Comparison of ENCODE assay signal across 31 cellular contexts in genomic region chr19:49645592-49645991, GRCh38. TPM values are rescaled to one million over a fixed set of nuclear protein-coding genes. Genes with fewer than 3 reads are reported as not detected.
A peak's percentile ranks its signal among the peaks of the same experiment; 100 is the strongest.
DNase-seq lines count a peak whose midpoint lies in the region; ATAC-seq and TF ChIP-seq lines count a peak whose summit lies in the region.
"Had no signal": no experiment of that assay in that cellular context is flagged by ENCODE, and none has a peak within 500 bp of the region (broad histone marks: within the 10 kb centered on the region; RNA-seq: fewer than 3 reads in every experiment).

No MANE protein-coding gene starts in this region.

- H3K27ac ChIP-seq in RWPE1 (peak overlapping the region; percentile 31), endodermal cell (ENCODE audit: low read depth, low read length) (no peak overlapping the region)
- H3K27ac ChIP-seq: dorsolateral prefrontal cortex, gastrocnemius medialis, GM23248, ovary, PC-9, testis had no signal

- no peaks in the 10 kb centered on the region for H3K27me3 ChIP-seq in endodermal cell (ENCODE audit: control insufficient read depth, insufficient read depth, low read length, poor library complexity, severe bottlenecking)
- H3K27me3 ChIP-seq: dorsolateral prefrontal cortex, gastrocnemius medialis, ovary, testis had no signal

- peak overlapping the region; percentile 47 for H3K27ac Mint-ChIP-seq in activated T-cell treated with anti-CD3 and anti-CD28 coated beads, Interleukin-2, amount 50 U/mL, for 24 hours
- H3K27ac Mint-ChIP-seq in endodermal cell = peak overlapping the region; percentile 74
- peak overlapping the region; percentile 42 for H3K27ac Mint-ChIP-seq in stimulated activated memory B cell treated with anti-CD40 and anti-IgM and Interleukin-4, amounts not matched to agents 10 μg/mL and 1 μg/mL and 100 μg/mL, for 72 hours
- H3K27ac Mint-ChIP-seq: activated CD4-positive, alpha-beta T cell treated with anti-CD3 and anti-CD28 coated beads for 36 hours; nephron had no signal

- H3K36me3 ChIP-seq in endodermal cell (ENCODE audit: control insufficient read depth, insufficient read depth, low read length) = peaks cover 58% of the 10 kb centered on the region
- H3K36me3 ChIP-seq: ovary had no signal

- peaks cover 79% of the 10 kb centered on the region for H3K36me3 Mint-ChIP-seq in activated T-cell treated with anti-CD3 and anti-CD28 coated beads, Interleukin-2, amount 50 U/mL, for 24 hours (ENCODE audit: low read depth)
- peaks cover 41% of the 10 kb centered on the region for H3K36me3 Mint-ChIP-seq in endodermal cell (ENCODE audit: low read depth)
- peaks cover 28% of the 10 kb centered on the region for H3K36me3 Mint-ChIP-seq in stimulated activated memory B cell treated with anti-CD40 and anti-IgM and Interleukin-4, amounts not matched to agents 10 μg/mL and 1 μg/mL and 100 μg/mL, for 72 hours

- 97 to 98% methylated on average over 7 to 11 of the region's 11 CpGs for WGBS in endodermal cell (ENCODE audit: insufficient coverage in 1 of 2, insufficient read length in 1 of 2), 2 experiments

- H3K9me3 Mint-ChIP-seq in activated T-cell treated with anti-CD3 and anti-CD28 coated beads, Interleukin-2, amount 50 U/mL, for 24 hours = no peaks in the 10 kb centered on the region
- no peaks in the 10 kb centered on the region for H3K9me3 Mint-ChIP-seq in endodermal cell
- H3K9me3 Mint-ChIP-seq in stimulated activated memory B cell treated with anti-CD40 and anti-IgM and Interleukin-4, amounts not matched to agents 10 μg/mL and 1 μg/mL and 100 μg/mL, for 72 hours = no peaks in the 10 kb centered on the region
- H3K9me3 Mint-ChIP-seq: activated naive CD8-positive, alpha-beta T cell treated with anti-CD3 and anti-CD28 coated beads, Interleukin-2, amount 50 U/mL, for 24 hours; CD4-positive, alpha-beta memory T cell; nephron had no signal

- CTCF ChIA-PET in RWPE1 (lab: Yijun Ruan, JAX) = interaction anchor here (0.5 kb wide), 1 partner anchor 24 kb away, joined by 4 read pairs; no protein-coding TSS in a partner anchor

- no peak overlapping the region for H3K9ac ChIP-seq in endodermal cell (ENCODE audit: extremely low read depth, low read length, poor library complexity, severe bottlenecking)

- TF ChIP-seq CTCF in RWPE1 (conservative IDR thresholded peaks at IDR 0.05; ENCODE audit: low read depth) (no peak), endodermal cell (conservative IDR thresholded peaks at IDR 0.05) (no peak)

- peaks cover 41% of the 10 kb centered on the region for H3K4me1 Mint-ChIP-seq in activated T-cell treated with anti-CD3 and anti-CD28 coated beads, Interleukin-2, amount 50 U/mL, for 24 hours (ENCODE audit: low read depth)
- H3K4me1 Mint-ChIP-seq in endodermal cell = peaks cover 27% of the 10 kb centered on the region
- H3K4me1 Mint-ChIP-seq in stimulated activated memory B cell treated with anti-CD40 and anti-IgM and Interleukin-4, amounts not matched to agents 10 μg/mL and 1 μg/mL and 100 μg/mL, for 72 hours = peaks cover 48% of the 10 kb centered on the region

- no peak for DNase-seq in activated T-cell treated with anti-CD3 and anti-CD28 coated beads, Interleukin-2, amount 50 U/mL, for 24 hours
- no peak for DNase-seq in activated T-cell treated with anti-CD3 and anti-CD28 coated beads, Interleukin-2, amount 50 U/mL, for 48 hours
- no peak for DNase-seq in RWPE1 (ENCODE audit: low spot score)
- no peak for DNase-seq in endodermal cell
- DNase-seq in NCI-H748 treated with DMSO at 0.1 percent for 48 hours (lab: John Stamatoyannopoulos, UW) = no peak
- DNase-seq in dedifferentiated amniotic fluid mesenchymal stem cell (ENCODE audit: extremely low spot score) = no peak
- DNase-seq in C1 segment of cervical spinal cord (lab: John Stamatoyannopoulos, UW) = no peak
- DNase-seq: activated CD4-positive, alpha-beta T cell treated with anti-CD3 and anti-CD28 coated beads for 36 hours; activated CD8-positive, alpha-beta memory T cell treated with anti-CD3 and anti-CD28 coated beads for 24 hours; activated gamma-delta T cell; activated naive CD8-positive, alpha-beta T cell treated with anti-CD3 and anti-CD28 coated beads, Interleukin-2, amount 50 U/mL, for 24 hours; central memory CD4-positive, alpha-beta T cell; dorsolateral prefrontal cortex; EL; gastrocnemius medialis; GM23248; NCI-H1417 treated with DMSO at 0.1 percent for 48 hours; NCI-H2081 treated with DMSO at 0.1 percent for 48 hours; NCI-H2227 treated with DMSO at 0.1 percent for 48 hours; NCI-H526; NK-92 treated with Interleukin-12 subunit alpha and Interleukin-12 subunit beta, amount 100 ng/mL, for 24 hours; ovary; PC-9; retina; SHP77; stimulated activated naive CD4-positive, alpha-beta T cell treated with Interleukin-2 at 50 U/mL for 16 hours; T-helper 2 cell; testis had no signal

- no peak overlapping the region for H3K4me3 ChIP-seq in endodermal cell (ENCODE audit: low read length)
- H3K4me3 ChIP-seq: dorsolateral prefrontal cortex, gastrocnemius medialis, GM23248, ovary, PC-9, testis had no signal

- ATAC-seq in stimulated activated memory B cell treated with anti-CD40 and anti-IgM and Interleukin-4, amounts not matched to agents 10 μg/mL and 1 μg/mL and 100 μg/mL, for 72 hours = no peak
- ATAC-seq: activated CD4-positive, alpha-beta T cell treated with anti-CD3 and anti-CD28 coated beads for 36 hours; activated naive CD8-positive, alpha-beta T cell treated with anti-CD3 and anti-CD28 coated beads, Interleukin-2, amount 50 U/mL, for 24 hours; gastrocnemius medialis had no signal

- H3K4me1 ChIP-seq in endodermal cell (ENCODE audit: control insufficient read depth, insufficient read depth, low read length) = peaks cover 4% of the 10 kb centered on the region

- no peaks in the 10 kb centered on the region for H3K9me3 ChIP-seq in endodermal cell (ENCODE audit: control insufficient read depth, low read length)
- H3K9me3 ChIP-seq: gastrocnemius medialis, ovary, testis had no signal

- POLR2A ChIA-PET in RWPE1 (lab: Yijun Ruan, JAX; ENCODE audit: low non-redundant PET) = no interaction called here

- no peak overlapping the region for H3K4me3 Mint-ChIP-seq in activated T-cell treated with anti-CD3 and anti-CD28 coated beads, Interleukin-2, amount 50 U/mL, for 24 hours
- H3K4me3 Mint-ChIP-seq in endodermal cell = no peak overlapping the region
- no peak overlapping the region for H3K4me3 Mint-ChIP-seq in stimulated activated memory B cell treated with anti-CD40 and anti-IgM and Interleukin-4, amounts not matched to agents 10 μg/mL and 1 μg/mL and 100 μg/mL, for 72 hours
- H3K4me3 Mint-ChIP-seq: activated CD4-positive, alpha-beta T cell treated with anti-CD3 and anti-CD28 coated beads for 36 hours; activated naive CD8-positive, alpha-beta T cell treated with anti-CD3 and anti-CD28 coated beads, Interleukin-2, amount 50 U/mL, for 24 hours; CD4-positive, alpha-beta memory T cell had no signal

- H3K27me3 Mint-ChIP-seq in activated T-cell treated with anti-CD3 and anti-CD28 coated beads, Interleukin-2, amount 50 U/mL, for 24 hours = no peaks in the 10 kb centered on the region
- no peaks in the 10 kb centered on the region for H3K27me3 Mint-ChIP-seq in endodermal cell (ENCODE audit: insufficient read depth)
- H3K27me3 Mint-ChIP-seq in stimulated activated memory B cell treated with anti-CD40 and anti-IgM and Interleukin-4, amounts not matched to agents 10 μg/mL and 1 μg/mL and 100 μg/mL, for 72 hours = no peaks in the 10 kb centered on the region
- H3K27me3 Mint-ChIP-seq: activated CD4-positive, alpha-beta T cell treated with anti-CD3 and anti-CD28 coated beads for 36 hours; CD4-positive, alpha-beta memory T cell had no signal

RNA-seq across cellular contexts. Expression of gene SCAF1, which starts 3.6 kb away (rescaled TPM):
- 10 to 100 TPM; 84.8 to 94.5 TPM for total RNA-seq in endodermal cell
- 44.7 TPM for polyA plus RNA-seq in endodermal cell (2013, experiment 1 of 2)
- polyA plus RNA-seq in endodermal cell (2013, experiment 2 of 2) = 40.4 TPM

RNA-seq across cellular contexts. Expression of gene RRAS, which starts 5.6 kb away (rescaled TPM):
- 1 to 10 TPM; 5.8 to 7.3 TPM for total RNA-seq in endodermal cell
- 18.7 TPM for polyA plus RNA-seq in endodermal cell (2013, experiment 1 of 2)
- 22.4 TPM for polyA plus RNA-seq in endodermal cell (2013, experiment 2 of 2)

RNA-seq across cellular contexts. Expression of gene IRF3, which starts 20.1 kb away (rescaled TPM):
- 100 to 1,000 TPM; 127 to 128 TPM for total RNA-seq in endodermal cell
- 58.7 TPM for polyA plus RNA-seq in endodermal cell (2013, experiment 1 of 2)
- 66.6 TPM for polyA plus RNA-seq in endodermal cell (2013, experiment 2 of 2)

RNA-seq across cellular contexts. Expression of gene BCL2L12, which starts 20.1 kb away (rescaled TPM):
- total RNA-seq in endodermal cell = 100 to 1,000 TPM in 1 of 2 donors, 10 to 100 TPM in 1; 91.8 to 101 TPM
- polyA plus RNA-seq in endodermal cell (2013, experiment 1 of 2) = 81.0 TPM
- 68.6 TPM for polyA plus RNA-seq in endodermal cell (2013, experiment 2 of 2)

RNA-seq across cellular contexts. Expression of gene PRMT1, which starts 31.5 kb away (rescaled TPM):
- 100 to 1,000 TPM; 343 to 362 TPM for total RNA-seq in endodermal cell
- polyA plus RNA-seq in endodermal cell (2013, experiment 1 of 2) = 417 TPM
- polyA plus RNA-seq in endodermal cell (2013, experiment 2 of 2) = 408 TPM
